Comparison of ENCODE assay signal across 1 cellular context in the genomic region with DNA sequence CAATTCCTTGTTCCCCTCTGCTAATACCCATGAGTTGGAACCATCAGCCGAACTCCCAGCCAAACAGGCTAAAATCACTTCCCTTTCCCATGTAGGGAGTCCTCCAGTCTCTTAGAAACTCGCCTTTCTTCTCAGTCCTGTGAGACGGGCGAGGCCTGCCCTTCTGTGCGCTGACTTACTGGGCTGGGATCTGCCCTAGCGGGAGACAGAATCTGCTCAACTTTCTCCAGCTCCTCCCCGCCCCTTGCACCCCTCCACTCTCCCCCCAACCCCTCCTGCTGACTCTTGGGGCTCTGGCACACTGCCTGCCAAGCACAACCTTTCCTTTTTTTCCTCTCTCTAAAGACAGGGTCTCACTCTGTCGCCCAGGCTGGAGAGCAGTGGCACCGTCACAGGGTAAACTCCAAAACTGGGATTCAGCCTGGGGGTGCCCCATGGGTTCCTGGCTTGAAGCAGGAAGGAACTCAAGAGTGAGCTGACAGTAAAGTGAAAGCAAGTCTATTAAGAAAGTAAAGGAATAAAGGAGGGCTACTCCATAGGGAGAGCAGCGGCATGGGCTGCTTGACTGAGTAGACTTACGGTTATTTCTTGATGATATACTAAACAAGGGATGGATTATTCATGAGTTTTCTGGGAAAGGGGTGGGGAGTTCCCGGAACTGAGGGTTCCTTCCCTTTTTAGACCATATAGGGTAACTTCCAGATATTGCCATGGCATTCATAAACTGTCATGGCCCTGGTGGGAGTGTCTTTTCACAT.
TF ChIP-seq lines count a peak whose summit lies in the region.

No MANE protein-coding gene starts in this region.

TF ChIP-seq in K562, 482 proteins besides CTCF, POLR2A, EP300 and RAD21 (continued from another document and continues in another):
- TF ChIP-seq, protein P1, sequence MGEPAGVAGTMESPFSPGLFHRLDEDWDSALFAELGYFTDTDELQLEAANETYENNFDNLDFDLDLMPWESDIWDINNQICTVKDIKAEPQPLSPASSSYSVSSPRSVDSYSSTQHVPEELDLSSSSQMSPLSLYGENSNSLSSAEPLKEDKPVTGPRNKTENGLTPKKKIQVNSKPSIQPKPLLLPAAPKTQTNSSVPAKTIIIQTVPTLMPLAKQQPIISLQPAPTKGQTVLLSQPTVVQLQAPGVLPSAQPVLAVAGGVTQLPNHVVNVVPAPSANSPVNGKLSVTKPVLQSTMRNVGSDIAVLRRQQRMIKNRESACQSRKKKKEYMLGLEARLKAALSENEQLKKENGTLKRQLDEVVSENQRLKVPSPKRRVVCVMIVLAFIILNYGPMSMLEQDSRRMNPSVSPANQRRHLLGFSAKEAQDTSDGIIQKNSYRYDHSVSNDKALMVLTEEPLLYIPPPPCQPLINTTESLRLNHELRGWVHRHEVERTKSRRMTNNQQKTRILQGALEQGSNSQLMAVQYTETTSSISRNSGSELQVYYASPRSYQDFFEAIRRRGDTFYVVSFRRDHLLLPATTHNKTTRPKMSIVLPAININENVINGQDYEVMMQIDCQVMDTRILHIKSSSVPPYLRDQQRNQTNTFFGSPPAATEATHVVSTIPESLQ (CRISPR knock-in tag; IDR thresholded peaks at IDR 0.05), result no peak
- TF ChIP-seq ZNF764 (CRISPR knock-in tag; IDR thresholded peaks at IDR 0.05; ENCODE audit: low read depth) (no peak), ZNF583 (CRISPR knock-in tag; IDR thresholded peaks at IDR 0.05) (no peak), TCF7L2 (IDR thresholded peaks at IDR 0.05; ENCODE audit: low read depth, low read length) (no peak), MCM7 (IDR thresholded peaks at IDR 0.05) (no peak), SAP30 (IDR thresholded peaks at IDR 0.05; ENCODE audit: borderline replicate concordance, insufficient read depth, low read depth, low read length, poor library complexity, severe bottlenecking) (no peak), SUPT5H (IDR thresholded peaks at IDR 0.05) (peak; percentile 91), ZBTB17 (CRISPR knock-in tag; IDR thresholded peaks at IDR 0.05) (no peak), SOX6 (IDR thresholded peaks at IDR 0.05) (no peak; the same call in 1 of the 2 replicates), TEAD4 (IDR thresholded peaks at IDR 0.05; ENCODE audit: low read length) (peak; percentile 41; the same call in 1 of the 2 replicates), TEAD4 (CRISPR knock-in tag; IDR thresholded peaks at IDR 0.05; ENCODE audit: borderline replicate concordance) (no peak), SREBF1 (IDR thresholded peaks at IDR 0.05; ENCODE audit: borderline replicate concordance, low read depth, low read length) (no peak), NR2C1 (IDR thresholded peaks at IDR 0.05) (no peak), NR2C1 (tag; IDR thresholded peaks at IDR 0.05) (no peak), OTX1 (CRISPR knock-in tag; IDR thresholded peaks at IDR 0.05) (no peak), POLR2AphosphoS2 (IDR thresholded peaks at IDR 0.05; ENCODE audit: low read length) (0 out of 2 replicates have a peak, but pooled peaks have one; percentile 51), SAFB (IDR thresholded peaks at IDR 0.05; ENCODE audit: borderline replicate concordance, low read depth, low read length) (no peak), SP2 (IDR thresholded peaks at IDR 0.05; ENCODE audit: extremely low read depth, low read depth, low read length, poor library complexity, severe bottlenecking) (no peak), C11orf30 (IDR thresholded peaks at IDR 0.05; ENCODE audit: low read depth) (peak; percentile 2; the same call in 1 of the 2 replicates), CSDE1 (IDR thresholded peaks at IDR 0.05) (no peak), SIRT6 (IDR thresholded peaks at IDR 0.05; ENCODE audit: low read depth, low read length) (no peak), RBFOX2 (IDR thresholded peaks at IDR 0.05; ENCODE audit: low read depth, low read length) (peak; percentile 78), MTA2 (IDR thresholded peaks at IDR 0.05; ENCODE audit: low read depth) (no peak), GABPA (tag; conservative IDR thresholded peaks at IDR 0.05; ENCODE audit: low read depth) (no peak; the same call in 1 of the 2 replicates), KAT2B (IDR thresholded peaks at IDR 0.05; ENCODE audit: low read depth, low read length) (no peak), ZNF778 (CRISPR knock-in tag; IDR thresholded peaks at IDR 0.05) (no peak), CCNT2 (IDR thresholded peaks at IDR 0.05; ENCODE audit: borderline replicate concordance, extremely low read depth, insufficient read length, low read depth, low read length) (no peak)
- TF ChIP-seq, protein P2, sequence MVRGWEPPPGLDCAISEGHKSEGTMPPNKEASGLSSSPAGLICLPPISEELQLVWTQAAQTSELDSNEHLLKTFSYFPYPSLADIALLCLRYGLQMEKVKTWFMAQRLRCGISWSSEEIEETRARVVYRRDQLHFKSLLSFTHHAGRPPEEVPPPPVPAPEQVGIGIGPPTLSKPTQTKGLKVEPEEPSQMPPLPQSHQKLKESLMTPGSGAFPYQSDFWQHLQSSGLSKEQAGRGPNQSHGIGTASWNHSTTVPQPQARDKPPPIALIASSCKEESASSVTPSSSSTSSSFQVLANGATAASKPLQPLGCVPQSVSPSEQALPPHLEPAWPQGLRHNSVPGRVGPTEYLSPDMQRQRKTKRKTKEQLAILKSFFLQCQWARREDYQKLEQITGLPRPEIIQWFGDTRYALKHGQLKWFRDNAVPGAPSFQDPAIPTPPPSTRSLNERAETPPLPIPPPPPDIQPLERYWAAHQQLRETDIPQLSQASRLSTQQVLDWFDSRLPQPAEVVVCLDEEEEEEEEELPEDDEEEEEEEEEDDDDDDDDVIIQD (CRISPR knock-in tag; IDR thresholded peaks at IDR 0.05), result no peak
- TF ChIP-seq, protein P3, sequence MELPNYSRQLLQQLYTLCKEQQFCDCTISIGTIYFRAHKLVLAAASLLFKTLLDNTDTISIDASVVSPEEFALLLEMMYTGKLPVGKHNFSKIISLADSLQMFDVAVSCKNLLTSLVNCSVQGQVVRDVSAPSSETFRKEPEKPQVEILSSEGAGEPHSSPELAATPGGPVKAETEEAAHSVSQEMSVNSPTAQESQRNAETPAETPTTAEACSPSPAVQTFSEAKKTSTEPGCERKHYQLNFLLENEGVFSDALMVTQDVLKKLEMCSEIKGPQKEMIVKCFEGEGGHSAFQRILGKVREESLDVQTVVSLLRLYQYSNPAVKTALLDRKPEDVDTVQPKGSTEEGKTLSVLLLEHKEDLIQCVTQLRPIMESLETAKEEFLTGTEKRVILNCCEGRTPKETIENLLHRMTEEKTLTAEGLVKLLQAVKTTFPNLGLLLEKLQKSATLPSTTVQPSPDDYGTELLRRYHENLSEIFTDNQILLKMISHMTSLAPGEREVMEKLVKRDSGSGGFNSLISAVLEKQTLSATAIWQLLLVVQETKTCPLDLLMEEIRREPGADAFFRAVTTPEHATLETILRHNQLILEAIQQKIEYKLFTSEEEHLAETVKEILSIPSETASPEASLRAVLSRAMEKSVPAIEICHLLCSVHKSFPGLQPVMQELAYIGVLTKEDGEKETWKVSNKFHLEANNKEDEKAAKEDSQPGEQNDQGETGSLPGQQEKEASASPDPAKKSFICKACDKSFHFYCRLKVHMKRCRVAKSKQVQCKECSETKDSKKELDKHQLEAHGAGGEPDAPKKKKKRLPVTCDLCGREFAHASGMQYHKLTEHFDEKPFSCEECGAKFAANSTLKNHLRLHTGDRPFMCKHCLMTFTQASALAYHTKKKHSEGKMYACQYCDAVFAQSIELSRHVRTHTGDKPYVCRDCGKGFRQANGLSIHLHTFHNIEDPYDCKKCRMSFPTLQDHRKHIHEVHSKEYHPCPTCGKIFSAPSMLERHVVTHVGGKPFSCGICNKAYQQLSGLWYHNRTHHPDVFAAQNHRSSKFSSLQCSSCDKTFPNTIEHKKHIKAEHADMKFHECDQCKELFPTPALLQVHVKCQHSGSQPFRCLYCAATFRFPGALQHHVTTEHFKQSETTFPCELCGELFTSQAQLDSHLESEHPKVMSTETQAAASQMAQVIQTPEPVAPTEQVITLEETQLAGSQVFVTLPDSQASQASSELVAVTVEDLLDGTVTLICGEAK (IDR thresholded peaks at IDR 0.05), result no peak
- TF ChIP-seq, protein P3 (CRISPR knock-in tag; IDR thresholded peaks at IDR 0.05), result no peak
- TF ChIP-seq, protein P4, sequence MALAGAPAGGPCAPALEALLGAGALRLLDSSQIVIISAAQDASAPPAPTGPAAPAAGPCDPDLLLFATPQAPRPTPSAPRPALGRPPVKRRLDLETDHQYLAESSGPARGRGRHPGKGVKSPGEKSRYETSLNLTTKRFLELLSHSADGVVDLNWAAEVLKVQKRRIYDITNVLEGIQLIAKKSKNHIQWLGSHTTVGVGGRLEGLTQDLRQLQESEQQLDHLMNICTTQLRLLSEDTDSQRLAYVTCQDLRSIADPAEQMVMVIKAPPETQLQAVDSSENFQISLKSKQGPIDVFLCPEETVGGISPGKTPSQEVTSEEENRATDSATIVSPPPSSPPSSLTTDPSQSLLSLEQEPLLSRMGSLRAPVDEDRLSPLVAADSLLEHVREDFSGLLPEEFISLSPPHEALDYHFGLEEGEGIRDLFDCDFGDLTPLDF (CRISPR knock-in tag; IDR thresholded peaks at IDR 0.05), result no peak
- TF ChIP-seq, protein P5, sequence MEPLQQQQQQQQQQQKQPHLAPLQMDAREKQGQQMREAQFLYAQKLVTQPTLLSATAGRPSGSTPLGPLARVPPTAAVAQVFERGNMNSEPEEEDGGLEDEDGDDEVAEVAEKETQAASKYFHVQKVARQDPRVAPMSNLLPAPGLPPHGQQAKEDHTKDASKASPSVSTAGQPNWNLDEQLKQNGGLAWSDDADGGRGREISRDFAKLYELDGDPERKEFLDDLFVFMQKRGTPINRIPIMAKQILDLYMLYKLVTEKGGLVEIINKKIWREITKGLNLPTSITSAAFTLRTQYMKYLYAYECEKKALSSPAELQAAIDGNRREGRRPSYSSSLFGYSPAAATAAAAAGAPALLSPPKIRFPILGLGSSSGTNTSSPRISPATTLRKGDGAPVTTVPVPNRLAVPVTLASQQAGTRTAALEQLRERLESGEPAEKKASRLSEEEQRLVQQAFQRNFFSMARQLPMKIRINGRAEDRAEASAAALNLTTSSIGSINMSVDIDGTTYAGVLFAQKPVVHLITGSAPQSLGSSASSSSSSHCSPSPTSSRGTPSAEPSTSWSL (CRISPR knock-in tag; IDR thresholded peaks at IDR 0.05; ENCODE audit: borderline replicate concordance), result no peak
- TF ChIP-seq, protein P6, sequence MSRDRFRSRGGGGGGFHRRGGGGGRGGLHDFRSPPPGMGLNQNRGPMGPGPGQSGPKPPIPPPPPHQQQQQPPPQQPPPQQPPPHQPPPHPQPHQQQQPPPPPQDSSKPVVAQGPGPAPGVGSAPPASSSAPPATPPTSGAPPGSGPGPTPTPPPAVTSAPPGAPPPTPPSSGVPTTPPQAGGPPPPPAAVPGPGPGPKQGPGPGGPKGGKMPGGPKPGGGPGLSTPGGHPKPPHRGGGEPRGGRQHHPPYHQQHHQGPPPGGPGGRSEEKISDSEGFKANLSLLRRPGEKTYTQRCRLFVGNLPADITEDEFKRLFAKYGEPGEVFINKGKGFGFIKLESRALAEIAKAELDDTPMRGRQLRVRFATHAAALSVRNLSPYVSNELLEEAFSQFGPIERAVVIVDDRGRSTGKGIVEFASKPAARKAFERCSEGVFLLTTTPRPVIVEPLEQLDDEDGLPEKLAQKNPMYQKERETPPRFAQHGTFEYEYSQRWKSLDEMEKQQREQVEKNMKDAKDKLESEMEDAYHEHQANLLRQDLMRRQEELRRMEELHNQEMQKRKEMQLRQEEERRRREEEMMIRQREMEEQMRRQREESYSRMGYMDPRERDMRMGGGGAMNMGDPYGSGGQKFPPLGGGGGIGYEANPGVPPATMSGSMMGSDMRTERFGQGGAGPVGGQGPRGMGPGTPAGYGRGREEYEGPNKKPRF (IDR thresholded peaks at IDR 0.05; ENCODE audit: low read depth, low read length), result no peak
- TF ChIP-seq, protein P7, sequence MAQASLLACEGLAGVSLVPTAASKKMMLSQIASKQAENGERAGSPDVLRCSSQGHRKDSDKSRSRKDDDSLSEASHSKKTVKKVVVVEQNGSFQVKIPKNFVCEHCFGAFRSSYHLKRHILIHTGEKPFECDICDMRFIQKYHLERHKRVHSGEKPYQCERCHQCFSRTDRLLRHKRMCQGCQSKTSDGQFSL (CRISPR knock-in tag; IDR thresholded peaks at IDR 0.05), result no peak
- TF ChIP-seq, protein P7 (tag; IDR thresholded peaks at IDR 0.05), result peak in 1 of 2 experiments; percentile 65; a peak in 1 of 4 replicates
- TF ChIP-seq, protein P8, sequence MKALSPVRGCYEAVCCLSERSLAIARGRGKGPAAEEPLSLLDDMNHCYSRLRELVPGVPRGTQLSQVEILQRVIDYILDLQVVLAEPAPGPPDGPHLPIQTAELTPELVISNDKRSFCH (CRISPR knock-in tag; IDR thresholded peaks at IDR 0.05), result no peak
- TF ChIP-seq, protein P8 (tag; IDR thresholded peaks at IDR 0.05), result no peak
